In genomic region chr15:51223771-51224229, GRCh38 we compare ENCODE assay signal across 11 cellular contexts.
DNase-seq lines count a peak whose midpoint lies in the region; ATAC-seq and TF ChIP-seq lines count a peak whose summit lies in the region.
"Had no signal": no experiment of that assay in that cellular context is flagged by ENCODE, and none has a peak within 500 bp of the region (broad histone marks: within the 10 kb centered on the region; RNA-seq: fewer than 3 reads in every experiment).

No MANE protein-coding gene starts in this region.

- peaks cover 0 to 2% of the 10 kb centered on the region in 2 donors for H3K9me3 ChIP-seq in lung (ENCODE audit: control insufficient read depth in 2 of 2, insufficient read depth in 1 of 2, low read length in 1 of 2)
- no peaks in the 10 kb centered on the region for H3K9me3 ChIP-seq in testis

- intact Hi-C loops in testis (cut with DNase I; ENCODE audit: low total_unique reads), result no loop called here

- H3K36me3 ChIP-seq in lung (ENCODE audit: control insufficient read depth in 2 of 2, insufficient read depth in 2 of 2, low read length in 2 of 2) (no peaks in the 10 kb centered on the region), testis (ENCODE audit: low read depth, missing control alignments) (no peaks in the 10 kb centered on the region)

- H3K27me3 ChIP-seq in lung (ENCODE audit: control insufficient read depth, insufficient read depth), result no peaks in the 10 kb centered on the region
- H3K27me3 ChIP-seq in testis, result no peaks in the 10 kb centered on the region
- H3K27me3 ChIP-seq: hepatocyte had no signal

- no peaks in the 10 kb centered on the region for H3K4me1 ChIP-seq in lung (ENCODE audit: control insufficient read depth in 2 of 2, insufficient read depth in 2 of 2, low read length in 2 of 2)
- H3K4me1 ChIP-seq in testis, result no peaks in the 10 kb centered on the region

- no peak for TF ChIP-seq CTCF in AG10803 (conservative IDR thresholded peaks at IDR 0.05; ENCODE audit: low read length)
- TF ChIP-seq CTCF in lung (IDR thresholded peaks at IDR 0.05; ENCODE audit: control extremely low read depth, extremely low read depth), result no peak
- no peak for TF ChIP-seq CTCF in testis (IDR thresholded peaks at IDR 0.05)

- no peak overlapping the region for H3K27ac ChIP-seq in lung (ENCODE audit: low read depth in 1 of 2, low read length in 1 of 2)
- no peak overlapping the region for H3K27ac ChIP-seq in testis
- H3K27ac ChIP-seq: hepatocyte had no signal

- 28 to 61% methylated on average over 3 of the region's 3 CpGs for WGBS in lung, 2 donors
- WGBS in testis, 2 donors, result 83 to 89% methylated on average over 3 of the region's 3 CpGs

- ATAC-seq in lung (ENCODE audit: insufficient read depth, low FRiP score) (peak; percentile 66), GM21423 (IDR thresholded peaks at IDR 0.05; ENCODE audit: unreplicated experiment) (no peak)

- peak; percentile 100 for DNase-seq in AG10803 (ENCODE audit: low read depth)
- peak; percentile 86 for DNase-seq in HT1080 (ENCODE audit: low read depth)
- peak; percentile 48 for DNase-seq in amniotic epithelial cell (ENCODE audit: low read depth)
- no peak for DNase-seq in lung (ENCODE audit: low spot score)
- DNase-seq in stimulated activated CD4-positive, alpha-beta T cell treated with anti-CD3 and anti-CD28 coated beads, Interleukin-4, amount 100 ng/mL, for 4 hours, result no peak
- DNase-seq in NCI-H526 (lab: John Stamatoyannopoulos, UW), result no peak
- no peak for DNase-seq in testis
- DNase-seq: DND-41, occipital lobe had no signal

- no peak overlapping the region for H3K4me3 ChIP-seq in AG10803 (ENCODE audit: low read length)
- no peak overlapping the region for H3K4me3 ChIP-seq in lung
- no peak overlapping the region for H3K4me3 ChIP-seq in testis
- H3K4me3 ChIP-seq: hepatocyte had no signal

- TF ChIP-seq POLR2A in testis (IDR thresholded peaks at IDR 0.05), result no peak

Comparison
In these comparisons a context has a peak if more than half of its experiments do, and no peak if none do; other contexts are left out.
1. DNase-seq: peak in AG10803 (single experiment), HT1080 (single experiment) and amniotic epithelial cell (single experiment); none in lung (single experiment), stimulated activated CD4-positive, alpha-beta T cell treated with anti-CD3 and anti-CD28 coated beads, Interleukin-4, amount 100 ng/mL, for 4 hours (0 of 2), NCI-H526 (0 of 2) and testis (single experiment).